13 cellular contexts compared by ENCODE assay signal in genomic region chr4:74056858-74057562, GRCh38. TPM values are rescaled to one million over a fixed set of nuclear protein-coding genes. Genes with fewer than 3 reads are reported as not detected.
DNase-seq lines count a peak whose midpoint lies in the region; ATAC-seq and TF ChIP-seq lines count a peak whose summit lies in the region.
"Had no signal": no experiment of that assay in that cellular context is flagged by ENCODE, and none has a peak within 500 bp of the region (broad histone marks: within the 10 kb centered on the region; RNA-seq: fewer than 3 reads in every experiment).

No MANE protein-coding gene starts in this region.

- no peaks in the 10 kb centered on the region for H3K4me1 Mint-ChIP-seq in endodermal cell
- H3K4me1 Mint-ChIP-seq: central memory CD8-positive, alpha-beta T cell; neural crest cell had no signal

- H4K20me1 ChIP-seq in smooth muscle cell (ENCODE audit: low read depth): no peaks in the 10 kb centered on the region

- H3K27ac ChIP-seq in epithelial cell of prostate (peak overlapping the region; percentile 88), smooth muscle cell (ENCODE audit: low read depth) (peak overlapping the region; percentile 91), endodermal cell (ENCODE audit: low read depth, low read length) (no peak overlapping the region)
- H3K27ac ChIP-seq: transverse colon had no signal

- H3K27me3 ChIP-seq in smooth muscle cell (ENCODE audit: low read depth) (no peaks in the 10 kb centered on the region), endodermal cell (ENCODE audit: control insufficient read depth, insufficient read depth, low read length, poor library complexity, severe bottlenecking) (no peaks in the 10 kb centered on the region)
- H3K27me3 ChIP-seq: transverse colon had no signal

- H3F3A ChIP-seq in smooth muscle cell (ENCODE audit: low read depth): no peaks in the 10 kb centered on the region

- H3K36me3 ChIP-seq in smooth muscle cell (ENCODE audit: low read depth) (no peaks in the 10 kb centered on the region), endodermal cell (ENCODE audit: control insufficient read depth, insufficient read depth, low read length) (no peaks in the 10 kb centered on the region)
- H3K36me3 ChIP-seq: transverse colon had no signal

- H3K4me3 Mint-ChIP-seq in endodermal cell: no peak overlapping the region
- H3K4me3 Mint-ChIP-seq: central memory CD8-positive, alpha-beta T cell; neural crest cell had no signal

- H3K4me2 ChIP-seq in smooth muscle cell: peak overlapping the region; percentile 32

- H3K9me3 ChIP-seq in smooth muscle cell (replicated peaks; ENCODE audit: low read depth) (no peaks in the 10 kb centered on the region), endodermal cell (ENCODE audit: control insufficient read depth, low read length) (peaks cover 5% of the 10 kb centered on the region)
- H3K9me3 ChIP-seq: transverse colon had no signal

- no peak overlapping the region for H2AFZ ChIP-seq in smooth muscle cell (ENCODE audit: low read depth)

- H3K4me3 ChIP-seq in smooth muscle cell: no peak overlapping the region
- no peak overlapping the region for H3K4me3 ChIP-seq in endodermal cell (ENCODE audit: low read length)
- H3K4me3 ChIP-seq: transverse colon had no signal

- H3K27ac Mint-ChIP-seq in activated naive CD4-positive, alpha-beta T cell treated with anti-CD3 and anti-CD28 coated beads, Interleukin-2, amount 50 U/mL, for 72 hours: no peak overlapping the region
- H3K27ac Mint-ChIP-seq in endodermal cell: no peak overlapping the region

- 13% methylated on average over 4 of the region's 4 CpGs for WGBS in smooth muscle cell (ENCODE audit: low lambda C conversion rate)
- WGBS in endodermal cell (ENCODE audit: insufficient coverage in 1 of 2, insufficient read length in 1 of 2), 2 experiments: 94 to 100% methylated on average over 2 to 4 of the region's 4 CpGs

- no peaks in the 10 kb centered on the region for H3K79me2 ChIP-seq in smooth muscle cell (ENCODE audit: low read depth)

- ATAC-seq in activated naive CD4-positive, alpha-beta T cell treated with anti-CD3 and anti-CD28 coated beads, Interleukin-2, amount 50 U/mL, for 72 hours: no peak
- no peak for ATAC-seq in HG02588 (IDR thresholded peaks at IDR 0.05; ENCODE audit: unreplicated experiment)

- DNase-seq in NCI-H510A treated with DMSO at 0.1 percent for 48 hours (lab: John Stamatoyannopoulos, UW): peak; percentile 20
- no peak for DNase-seq in NCI-H510A (lab: John Stamatoyannopoulos, UW)
- peak; percentile 96 for DNase-seq in OCI-M1 (lab: John Stamatoyannopoulos, UW)
- DNase-seq in epithelial cell of prostate (ENCODE audit: low read depth, low spot score): no peak
- no peak for DNase-seq in smooth muscle cell (lab: John Stamatoyannopoulos, UW; ENCODE audit: unreplicated experiment)
- DNase-seq in activated naive CD4-positive, alpha-beta T cell treated with anti-CD3 and anti-CD28 coated beads, Interleukin-2, amount 50 U/mL, for 72 hours (ENCODE audit: low spot score in 2 of 2): no peak
- no peak for DNase-seq in endodermal cell
- DNase-seq: 8988T, NCI-H1417 treated with DMSO at 0.1 percent for 48 hours, transverse colon had no signal

- H3K4me1 ChIP-seq in smooth muscle cell (ENCODE audit: low read depth): no peaks in the 10 kb centered on the region
- no peaks in the 10 kb centered on the region for H3K4me1 ChIP-seq in endodermal cell (ENCODE audit: control insufficient read depth, insufficient read depth, low read length)

- peak overlapping the region; percentile 63 for H3K9ac ChIP-seq in smooth muscle cell (ENCODE audit: low read depth)
- H3K9ac ChIP-seq in endodermal cell (ENCODE audit: extremely low read depth, low read length, poor library complexity, severe bottlenecking): no peak overlapping the region

- no peaks in the 10 kb centered on the region for H3K27me3 Mint-ChIP-seq in endodermal cell (ENCODE audit: insufficient read depth)
- H3K27me3 Mint-ChIP-seq: central memory CD8-positive, alpha-beta T cell had no signal

- H3K9me3 Mint-ChIP-seq in activated naive CD4-positive, alpha-beta T cell treated with anti-CD3 and anti-CD28 coated beads, Interleukin-2, amount 50 U/mL, for 72 hours: no peaks in the 10 kb centered on the region
- no peaks in the 10 kb centered on the region for H3K9me3 Mint-ChIP-seq in endodermal cell
- H3K9me3 Mint-ChIP-seq: central memory CD8-positive, alpha-beta T cell; neural crest cell had no signal

- TF ChIP-seq CTCF in smooth muscle cell (IDR thresholded peaks at IDR 0.05; ENCODE audit: borderline replicate concordance, insufficient read depth, poor library complexity, severe bottlenecking) (no peak), endodermal cell (conservative IDR thresholded peaks at IDR 0.05) (no peak)

- no peaks in the 10 kb centered on the region for H3K36me3 Mint-ChIP-seq in activated naive CD4-positive, alpha-beta T cell treated with anti-CD3 and anti-CD28 coated beads, Interleukin-2, amount 50 U/mL, for 72 hours
- H3K36me3 Mint-ChIP-seq in endodermal cell (ENCODE audit: low read depth): no peaks in the 10 kb centered on the region

RNA-seq across cellular contexts. Expression of gene CXCL3, which starts 18.5 kb away (rescaled TPM):
- total RNA-seq in smooth muscle cell: 0.63 and 1.6 TPM in 2 replicates
- 3.2 and 5.6 TPM in 2 replicates for polyA plus RNA-seq in smooth muscle cell
- total RNA-seq in activated naive CD4-positive, alpha-beta T cell treated with anti-CD3 and anti-CD28 coated beads, Interleukin-2, amount 50 U/mL, for 72 hours: not detected
- 1 to 10 TPM; 2.9 TPM for total RNA-seq in endodermal cell
- polyA plus RNA-seq in endodermal cell (2013, experiment 1 of 2): 0.96 TPM
- polyA plus RNA-seq in endodermal cell (2013, experiment 2 of 2): 0.66 TPM

RNA-seq across cellular contexts. Expression of gene CXCL2, which starts 42.0 kb away (rescaled TPM):
- 11.3 and 16.1 TPM in 2 replicates for total RNA-seq in smooth muscle cell
- polyA plus RNA-seq in smooth muscle cell: 15.2 and 26.1 TPM in 2 replicates
- total RNA-seq in activated naive CD4-positive, alpha-beta T cell treated with anti-CD3 and anti-CD28 coated beads, Interleukin-2, amount 50 U/mL, for 72 hours: not detected
- total RNA-seq in endodermal cell: 1 to 10 TPM in 1 of 2 donors, under 1 TPM in 1; 0.44 to 1.5 TPM
- polyA plus RNA-seq in endodermal cell (2013, experiment 1 of 2): 0.78 TPM
- polyA plus RNA-seq in endodermal cell (2013, experiment 2 of 2): 0.58 TPM

RNA-seq across cellular contexts. Expression of gene CXCL5, which starts 58.5 kb away (rescaled TPM):
- 2.8 and 3.7 TPM in 2 replicates for total RNA-seq in smooth muscle cell
- 2.5 and 4.2 TPM in 2 replicates for polyA plus RNA-seq in smooth muscle cell
- total RNA-seq in activated naive CD4-positive, alpha-beta T cell treated with anti-CD3 and anti-CD28 coated beads, Interleukin-2, amount 50 U/mL, for 72 hours: not detected
- 10 to 100 TPM in 1 of 2 donors, under 1 TPM in 1; 0.73 to 10.7 TPM for total RNA-seq in endodermal cell
- 0.32 TPM for polyA plus RNA-seq in endodermal cell (2013, experiment 1 of 2)
- polyA plus RNA-seq in endodermal cell (2013, experiment 2 of 2): 0.17 TPM

Comparison
In these comparisons a context has a peak if more than half of its experiments do, and no peak if none do; other contexts are left out.
1. DNase-seq: peak in NCI-H510A treated with DMSO at 0.1 percent for 48 hours (single experiment) and OCI-M1 (single experiment); none in NCI-H510A (single experiment), epithelial cell of prostate (single experiment), smooth muscle cell (single experiment), activated naive CD4-positive, alpha-beta T cell treated with anti-CD3 and anti-CD28 coated beads, Interleukin-2, amount 50 U/mL, for 72 hours (0 of 2) and endodermal cell (single experiment).